In the genomic region with DNA sequence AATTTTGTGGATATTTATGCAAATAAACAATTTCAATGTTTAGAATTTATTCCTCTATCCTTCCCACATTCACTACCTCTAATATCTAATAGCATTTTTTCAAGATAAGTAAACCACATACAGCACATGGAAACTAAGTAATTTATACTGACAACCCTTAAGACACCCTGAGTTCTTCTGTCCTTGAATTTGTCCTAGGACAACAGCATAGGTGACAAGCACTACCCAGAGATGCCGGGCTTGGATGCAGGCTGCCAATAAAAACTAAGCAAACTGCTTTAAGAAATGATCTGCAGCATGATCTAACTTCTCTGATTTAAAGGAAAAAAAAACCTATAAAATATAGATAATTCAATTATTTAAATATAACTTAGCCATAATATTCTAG, we compare ENCODE assay signal across 10 cellular contexts. TPM values are rescaled to one million over a fixed set of nuclear protein-coding genes. Genes with fewer than 3 reads are reported as not detected.
DNase-seq lines count a peak whose midpoint lies in the region; ATAC-seq, FAIRE-seq and TF ChIP-seq lines count a peak whose summit lies in the region.
"Had no signal": no experiment of that assay in that cellular context is flagged by ENCODE, and none has a peak within 500 bp of the region (broad histone marks: within the 10 kb centered on the region; RNA-seq: fewer than 3 reads in every experiment).

No MANE protein-coding gene starts in this region.

- ATAC-seq in T-cell (replicated peaks in 1 of 4) (no peak), HG03135 (IDR thresholded peaks at IDR 0.05; ENCODE audit: unreplicated experiment) (no peak), GM18858 (IDR thresholded peaks at IDR 0.05; ENCODE audit: unreplicated experiment) (no peak)

- peaks cover 3% of the 10 kb centered on the region for H3K36me3 Mint-ChIP-seq in T-cell

- peaks cover 61 to 65% (median 65%) of the 10 kb centered on the region in 3 donors for H3K4me1 Mint-ChIP-seq in T-cell

- CTCF ChIA-PET in T-cell (lab: Charles Lee) = interaction anchor here (0.6 to 3.9 kb wide), 17 partner anchors 9 to 193 kb away, joined by 3 to 30 read pairs (median 5); a partner anchor contains a TSS

- H3K27me3 Mint-ChIP-seq in T-cell = no peaks in the 10 kb centered on the region

- FAIRE-seq in G401.6 (lab: Jason Lieb, UNC) = peak; percentile 81

- H3K4me3 Mint-ChIP-seq in T-cell = peak overlapping the region; percentile 72 to 81 (median 77)
- H3K4me3 Mint-ChIP-seq: neural crest cell had no signal

- no peak for DNase-seq in T-cell
- no peak for DNase-seq in fibroblast of mammary gland (ENCODE audit: low read depth)
- no peak for DNase-seq in skeletal muscle cell (ENCODE audit: low read depth)
- DNase-seq in SHP77 treated with DMSO at 0.1 percent for 48 hours (lab: John Stamatoyannopoulos, UW) = no peak
- DNase-seq in A172 (ENCODE audit: low spot score) = no peak

- H3K27ac Mint-ChIP-seq in T-cell = peak overlapping the region; percentile 76 to 79

- POLR2A ChIA-PET in T-cell (lab: Charles Lee) = interaction anchor here (0.5 to 2.7 kb wide), 19 partner anchors 9 to 545 kb away, joined by 3 to 12 read pairs (median 4); a partner anchor contains a TSS

- H3K4me3 ChIP-seq in fibroblast of mammary gland (ENCODE audit: control insufficient read depth, low read depth, low read length) (peak overlapping the region; percentile 29), skeletal muscle cell (ENCODE audit: low read depth, low read length) (peak overlapping the region; percentile 26)
- H3K4me3 ChIP-seq: cardiac muscle cell had no signal

- H3K9me3 Mint-ChIP-seq in T-cell = no peaks in the 10 kb centered on the region
- H3K9me3 Mint-ChIP-seq: neural crest cell had no signal

- TF ChIP-seq CTCF in fibroblast of mammary gland (conservative IDR thresholded peaks at IDR 0.05; ENCODE audit: control insufficient read depth, insufficient read depth, low read depth, low read length) = no peak

RNA-seq across cellular contexts. Expression of a gene that starts 22.7 kb away (rescaled TPM):
- total RNA-seq in T-cell = 10 to 100 TPM; 31.1 to 41.1 (median 38.0) TPM
- total RNA-seq in A172 (2014; rRNA removed; shearing (Covaris generic)) = 49.0 and 57.4 TPM in 2 replicates
